8 cellular contexts compared by ENCODE assay signal in the genomic region with DNA sequence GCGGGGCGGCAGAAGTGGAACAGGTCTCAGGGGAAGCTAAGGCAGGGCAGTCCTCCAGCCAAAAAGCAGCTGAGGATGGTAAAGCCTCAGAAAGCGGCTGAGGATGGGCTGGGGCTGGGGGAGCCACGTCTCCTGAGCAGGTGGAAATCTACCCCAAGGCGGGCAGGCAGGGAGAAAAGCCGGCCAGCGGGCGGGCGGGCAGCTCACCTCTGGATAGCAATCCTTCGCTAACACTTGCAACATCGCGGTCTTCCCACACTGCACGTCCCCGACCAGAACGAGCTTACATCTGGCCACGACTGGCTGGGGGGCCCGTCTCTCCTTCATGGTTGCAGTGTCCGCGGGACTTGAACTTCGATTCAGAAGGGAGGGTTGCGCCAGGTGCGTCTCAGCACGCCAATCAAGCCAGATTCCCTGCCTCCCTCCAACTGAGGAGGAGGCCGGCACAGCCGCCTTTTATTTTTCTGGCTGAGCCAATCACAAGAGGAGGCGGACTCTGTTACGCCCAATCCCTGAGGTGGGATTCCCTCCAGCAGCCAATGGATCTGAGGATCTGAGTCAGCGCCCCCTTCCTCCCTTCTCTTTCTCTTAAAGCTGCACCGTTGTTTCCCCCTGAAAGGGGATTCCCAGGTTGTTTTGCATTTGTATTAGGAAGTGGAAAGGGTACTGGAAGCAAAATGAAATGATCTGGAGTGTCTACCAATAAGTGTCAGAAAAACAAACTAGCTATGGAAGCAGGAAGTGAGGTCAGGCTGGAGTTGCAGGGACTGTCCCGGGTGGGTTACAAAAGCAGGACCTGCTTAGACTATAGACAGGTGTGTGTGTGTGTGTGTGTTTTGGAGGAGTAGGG. TPM values are rescaled to one million over a fixed set of nuclear protein-coding genes. Genes with fewer than 3 reads are reported as not detected.
DNase-seq lines count a peak whose midpoint lies in the region; ATAC-seq lines count a peak whose summit lies in the region.

A gene (minus strand): TSS at position 430 of the 850 bp plus-strand sequence. CDS start 103 bp downstream, at position 327.

- H3K27ac ChIP-seq in BLaER1 treated with 17β-estradiol and CSF1 and Interleukin-3, amounts not matched to agents 10 nM and 100 nM = peak within 1 kb of the TSS in 6 of 11 experiments; percentile 1 to 48 (median 24); a peak in 4 of 22 replicates

- peaks cover 52% of the 10 kb centered on the region for H3K4me1 Mint-ChIP-seq in dendritic cell treated with granulocyte-macrophage colony-stimulating factor and Interleukin-4, amounts not matched to agents 40 ng/mL and 50 ng/mL, for 4 days (ENCODE audit: low read depth)

- intact Hi-C loops in dendritic cell treated with granulocyte-macrophage colony-stimulating factor and Interleukin-4, amounts not matched to agents 40 ng/mL and 50 ng/mL, for 4 days (cut with micrococcal nuclease) = no loop called here

- H3K36me3 Mint-ChIP-seq in dendritic cell treated with granulocyte-macrophage colony-stimulating factor and Interleukin-4, amounts not matched to agents 40 ng/mL and 50 ng/mL, for 4 days (ENCODE audit: low read depth) = no peaks in the 10 kb centered on the region

- peaks cover 17 to 41% (median 29%) of the 10 kb centered on the region in 10 experiments for H3K4me1 ChIP-seq in BLaER1 treated with 17β-estradiol and CSF1 and Interleukin-3, amounts not matched to agents 10 nM and 100 nM

- peak within 1 kb of the TSS; percentile 80 to 97 (median 93) for H3K4me2 ChIP-seq in BLaER1 treated with 17β-estradiol and CSF1 and Interleukin-3, amounts not matched to agents 10 nM and 100 nM

- peak within 1 kb of the TSS; percentile 55 to 71 (median 64) for H3K4me3 ChIP-seq in BLaER1 treated with 17β-estradiol and CSF1 and Interleukin-3, amounts not matched to agents 10 nM and 100 nM

- DNase-seq in NCI-H526 (lab: John Stamatoyannopoulos, UW) (peak; percentile 86 to 95), left lobe of liver (ENCODE audit: low spot score) (peak; percentile 95)
- DNase-seq in activated CD4-positive, alpha-beta T cell treated with anti-CD3 and anti-CD28 coated beads, Interleukin-2, amount 50 U/mL, for 24 hours (ENCODE audit: low read depth in 1 of 2, low spot score in 1 of 2) = peak; percentile 63 to 84
- peak; percentile 80 to 85 for DNase-seq in stimulated activated CD4-positive, alpha-beta T cell treated with anti-CD3 and anti-CD28 coated beads, Interleukin-2, amount 100 ng/mL, for 24 hours

- H3K27ac Mint-ChIP-seq in dendritic cell treated with granulocyte-macrophage colony-stimulating factor and Interleukin-4, amounts not matched to agents 40 ng/mL and 50 ng/mL, for 4 days = peak within 1 kb of the TSS; percentile 62

- peaks cover 34% of the 10 kb centered on the region for H3K27me3 Mint-ChIP-seq in dendritic cell treated with granulocyte-macrophage colony-stimulating factor and Interleukin-4, amounts not matched to agents 40 ng/mL and 50 ng/mL, for 4 days

- peak within 1 kb of the TSS; percentile 81 for H3K4me3 Mint-ChIP-seq in dendritic cell treated with granulocyte-macrophage colony-stimulating factor and Interleukin-4, amounts not matched to agents 40 ng/mL and 50 ng/mL, for 4 days

- peak within 1 kb of the TSS; percentile 47 to 69 (median 64); a peak in 20 of 22 replicates for H3K9ac ChIP-seq in BLaER1 treated with 17β-estradiol and CSF1 and Interleukin-3, amounts not matched to agents 10 nM and 100 nM

- H3K36me3 ChIP-seq in BLaER1 treated with 17β-estradiol and CSF1 and Interleukin-3, amounts not matched to agents 10 nM and 100 nM = peaks cover 0 to 5% (median 0%) of the 10 kb centered on the region in 11 experiments; a peak in 2 of 22 replicates

- ATAC-seq in GM19328 (IDR thresholded peaks at IDR 0.05; ENCODE audit: unreplicated experiment) (peak; percentile 87), HG03469 (IDR thresholded peaks at IDR 0.05; ENCODE audit: unreplicated experiment) (peak; percentile 78), left lobe of liver (peak; percentile 79)

- no peaks in the 10 kb centered on the region for H3K9me3 Mint-ChIP-seq in dendritic cell treated with granulocyte-macrophage colony-stimulating factor and Interleukin-4, amounts not matched to agents 40 ng/mL and 50 ng/mL, for 4 days

- H3K27me3 ChIP-seq in BLaER1 treated with 17β-estradiol and CSF1 and Interleukin-3, amounts not matched to agents 10 nM and 100 nM = peaks cover 17 to 38% (median 32%) of the 10 kb centered on the region in 11 experiments

- H4K20me1 ChIP-seq in BLaER1 treated with 17β-estradiol and CSF1 and Interleukin-3, amounts not matched to agents 10 nM and 100 nM = peaks cover 0 to 12% (median 0%) of the 10 kb centered on the region in 11 experiments; a peak in 2 of 22 replicates

- no peaks in the 10 kb centered on the region for H3K9me3 ChIP-seq in BLaER1 treated with 17β-estradiol and CSF1 and Interleukin-3, amounts not matched to agents 10 nM and 100 nM (replicated peaks in 1 of 11)

RNA-seq across cellular contexts. Expression of the gene that starts here (rescaled TPM):
- 32.0 TPM for total RNA-seq in left lobe of liver

Comparison
In these comparisons a context has a peak if more than half of its experiments do, and no peak if none do; other contexts are left out.
1. Peak in every context shown above with its lines: DNase-seq, ATAC-seq, H3K4me3 ChIP-seq and H3K27ac ChIP-seq.